9 cellular contexts compared by ENCODE assay signal in genomic region chr14:31024042-31024480, GRCh38. TPM values are rescaled to one million over a fixed set of nuclear protein-coding genes. Genes with fewer than 3 reads are reported as not detected.
A peak's percentile ranks its signal among the peaks of the same experiment; 100 is the strongest.
DNase-seq lines count a peak whose midpoint lies in the region; ATAC-seq lines count a peak whose summit lies in the region.
"Had no signal": no experiment of that assay in that cellular context is flagged by ENCODE, and none has a peak within 500 bp of the region (broad histone marks: within the 10 kb centered on the region; RNA-seq: fewer than 3 reads in every experiment).

No MANE protein-coding gene starts in this region.

- ATAC-seq in stimulated activated memory B cell treated with anti-CD40 and anti-IgM and Interleukin-4, amounts not matched to agents 10 μg/mL and 1 μg/mL and 100 μg/mL, for 72 hours: no peak
- ATAC-seq in HG03039 (IDR thresholded peaks at IDR 0.05; ENCODE audit: unreplicated experiment): no peak

- peaks cover 35% of the 10 kb centered on the region for H3K4me1 Mint-ChIP-seq in T-helper 2 cell treated with Interferon-gamma antibody and Interleukin-4, amounts not matched to agents 5 μg/mL and 100 μg/mL, for 36 hours (ENCODE audit: low read depth)
- peaks cover 43% of the 10 kb centered on the region for H3K4me1 Mint-ChIP-seq in activated CD4-positive, alpha-beta memory T cell treated with anti-CD3 and anti-CD28 coated beads, Interleukin-2, amount 10 ng/mL, durations not matched to agents 7 days and 5 days
- peaks cover 29 to 51% of the 10 kb centered on the region in 2 donors for H3K4me1 Mint-ChIP-seq in immature natural killer cell
- H3K4me1 Mint-ChIP-seq in stimulated activated memory B cell treated with anti-CD40 and anti-IgM and Interleukin-4, amounts not matched to agents 10 μg/mL and 1 μg/mL and 100 μg/mL, for 72 hours: peaks cover 42% of the 10 kb centered on the region

- H3K9me3 Mint-ChIP-seq in T-helper 2 cell treated with Interferon-gamma antibody and Interleukin-4, amounts not matched to agents 5 μg/mL and 100 μg/mL, for 36 hours: no peaks in the 10 kb centered on the region
- no peaks in the 10 kb centered on the region for H3K9me3 Mint-ChIP-seq in activated CD4-positive, alpha-beta memory T cell treated with anti-CD3 and anti-CD28 coated beads, Interleukin-2, amount 10 ng/mL, durations not matched to agents 7 days and 5 days
- H3K9me3 Mint-ChIP-seq in immature natural killer cell: no peaks in the 10 kb centered on the region
- H3K9me3 Mint-ChIP-seq in stimulated activated memory B cell treated with anti-CD40 and anti-IgM and Interleukin-4, amounts not matched to agents 10 μg/mL and 1 μg/mL and 100 μg/mL, for 72 hours: no peaks in the 10 kb centered on the region

- H3K4me3 Mint-ChIP-seq in T-helper 2 cell treated with Interferon-gamma antibody and Interleukin-4, amounts not matched to agents 5 μg/mL and 100 μg/mL, for 36 hours: peak overlapping the region; percentile 88
- H3K4me3 Mint-ChIP-seq in activated CD4-positive, alpha-beta memory T cell treated with anti-CD3 and anti-CD28 coated beads, Interleukin-2, amount 10 ng/mL, durations not matched to agents 7 days and 5 days: peak overlapping the region; percentile 29
- H3K4me3 Mint-ChIP-seq in immature natural killer cell: peak overlapping the region; percentile 23 to 82 (median 43)
- H3K4me3 Mint-ChIP-seq in stimulated activated memory B cell treated with anti-CD40 and anti-IgM and Interleukin-4, amounts not matched to agents 10 μg/mL and 1 μg/mL and 100 μg/mL, for 72 hours: no peak overlapping the region

- no peak for DNase-seq in T-helper 2 cell treated with Interferon-gamma antibody and Interleukin-4, amounts not matched to agents 5 μg/mL and 100 μg/mL, for 36 hours (ENCODE audit: low spot score)
- DNase-seq in T-helper 2 cell (no peak), immature natural killer cell (no peak), SIG-M5 (lab: John Stamatoyannopoulos, UW) (no peak), T1000 (lab: John Stamatoyannopoulos, UW) (no peak)
- no peak for DNase-seq in activated CD4-positive, alpha-beta memory T cell treated with anti-CD3 and anti-CD28 coated beads, Interleukin-2, amount 10 ng/mL, durations not matched to agents 7 days and 5 days
- DNase-seq: NCI-H1105 had no signal

- CTCF ChIA-PET in activated CD4-positive, alpha-beta memory T cell treated with anti-CD3 and anti-CD28 coated beads, Interleukin-2, amount 10 ng/mL, durations not matched to agents 7 days and 5 days (lab: Charles Lee): interaction anchor here (0.6 kb wide), 2 partner anchors 17 to 59 kb away, joined by 3 read pairs; no protein-coding TSS in a partner anchor

- H3K36me3 Mint-ChIP-seq in T-helper 2 cell treated with Interferon-gamma antibody and Interleukin-4, amounts not matched to agents 5 μg/mL and 100 μg/mL, for 36 hours (ENCODE audit: low read depth): peaks cover 13% of the 10 kb centered on the region
- peaks cover 24% of the 10 kb centered on the region for H3K36me3 Mint-ChIP-seq in activated CD4-positive, alpha-beta memory T cell treated with anti-CD3 and anti-CD28 coated beads, Interleukin-2, amount 10 ng/mL, durations not matched to agents 7 days and 5 days (ENCODE audit: low read depth)
- H3K36me3 Mint-ChIP-seq in immature natural killer cell: peaks cover 0 to 10% (median 0%) of the 10 kb centered on the region in 3 donors
- peaks cover 15% of the 10 kb centered on the region for H3K36me3 Mint-ChIP-seq in stimulated activated memory B cell treated with anti-CD40 and anti-IgM and Interleukin-4, amounts not matched to agents 10 μg/mL and 1 μg/mL and 100 μg/mL, for 72 hours

- POLR2A ChIA-PET in activated CD4-positive, alpha-beta memory T cell treated with anti-CD3 and anti-CD28 coated beads, Interleukin-2, amount 10 ng/mL, durations not matched to agents 7 days and 5 days (lab: Charles Lee): interaction anchor here (1.5 to 3.3 kb wide), 3 partner anchors 14 to 183 kb away, joined by 3 to 47 read pairs (median 5); partner anchors contain the start of gene HECTD1

- H3K27ac Mint-ChIP-seq in T-helper 2 cell treated with Interferon-gamma antibody and Interleukin-4, amounts not matched to agents 5 μg/mL and 100 μg/mL, for 36 hours: peak overlapping the region; percentile 0
- H3K27ac Mint-ChIP-seq in activated CD4-positive, alpha-beta memory T cell treated with anti-CD3 and anti-CD28 coated beads, Interleukin-2, amount 10 ng/mL, durations not matched to agents 7 days and 5 days: no peak overlapping the region
- H3K27ac Mint-ChIP-seq in immature natural killer cell: peak overlapping the region; percentile 53 to 88 (median 66)
- peak overlapping the region; percentile 98 for H3K27ac Mint-ChIP-seq in stimulated activated memory B cell treated with anti-CD40 and anti-IgM and Interleukin-4, amounts not matched to agents 10 μg/mL and 1 μg/mL and 100 μg/mL, for 72 hours

- no peaks in the 10 kb centered on the region for H3K27me3 Mint-ChIP-seq in T-helper 2 cell treated with Interferon-gamma antibody and Interleukin-4, amounts not matched to agents 5 μg/mL and 100 μg/mL, for 36 hours (ENCODE audit: low read depth)
- no peaks in the 10 kb centered on the region for H3K27me3 Mint-ChIP-seq in activated CD4-positive, alpha-beta memory T cell treated with anti-CD3 and anti-CD28 coated beads, Interleukin-2, amount 10 ng/mL, durations not matched to agents 7 days and 5 days
- H3K27me3 Mint-ChIP-seq in immature natural killer cell (ENCODE audit: low read depth in 3 of 3): peaks cover 4 to 7% (median 7%) of the 10 kb centered on the region in 3 donors
- H3K27me3 Mint-ChIP-seq in stimulated activated memory B cell treated with anti-CD40 and anti-IgM and Interleukin-4, amounts not matched to agents 10 μg/mL and 1 μg/mL and 100 μg/mL, for 72 hours: no peaks in the 10 kb centered on the region

RNA-seq across cellular contexts. Expression of gene AP4S1, which starts 1.4 kb away (rescaled TPM):
- total RNA-seq in activated CD4-positive, alpha-beta memory T cell treated with anti-CD3 and anti-CD28 coated beads, Interleukin-2, amount 10 ng/mL, durations not matched to agents 7 days and 5 days: 1 to 10 TPM; 3.7 to 4.2 TPM
- polyA plus RNA-seq in immature natural killer cell: 1 to 10 TPM; 5.0 to 8.3 (median 5.3) TPM

RNA-seq across cellular contexts. Expression of gene STRN3, which starts 2.1 kb away (rescaled TPM):
- 10 to 100 TPM; 22.3 to 25.4 TPM for total RNA-seq in activated CD4-positive, alpha-beta memory T cell treated with anti-CD3 and anti-CD28 coated beads, Interleukin-2, amount 10 ng/mL, durations not matched to agents 7 days and 5 days
- polyA plus RNA-seq in immature natural killer cell: 1 to 10 TPM in 2 of 3 donors, not detected in 1; 2.8 to 3.7 TPM
